Comparison of ENCODE assay signal across 22 cellular contexts in the genomic region with DNA sequence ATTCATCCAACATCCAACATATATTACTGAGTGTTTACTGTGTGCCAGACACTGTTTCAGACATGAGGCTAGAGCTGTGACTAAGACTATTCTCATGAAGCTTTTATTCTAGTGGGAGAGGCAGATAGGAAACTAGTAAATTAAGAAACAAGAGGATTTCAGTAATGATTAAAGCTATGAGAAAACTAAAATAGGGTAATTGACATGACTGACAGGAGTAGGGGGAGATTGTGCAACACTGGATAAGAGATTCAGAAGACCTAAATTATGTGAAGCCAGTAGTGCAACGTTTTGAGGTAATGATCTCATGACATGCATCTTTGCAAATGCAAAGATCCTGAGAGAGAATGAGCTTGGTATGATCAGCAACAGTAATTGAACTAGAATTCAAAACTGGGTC.
"Had no signal": no experiment of that assay in that cellular context is flagged by ENCODE, and none has a peak within 500 bp of the region (broad histone marks: within the 10 kb centered on the region; RNA-seq: fewer than 3 reads in every experiment).

No MANE protein-coding gene starts in this region.

- H3K9ac ChIP-seq: neural progenitor cell, parathyroid adenoma had no signal

- H3K4me2 ChIP-seq: neural progenitor cell had no signal

- H3K27ac ChIP-seq: left ventricle myocardium inferior, neural progenitor cell, neutrophil, parathyroid adenoma, psoas muscle, right atrium auricular region, skin epidermis, tibial nerve, uterus had no signal

- H3K79me2 ChIP-seq: parathyroid adenoma had no signal

- ATAC-seq: natural killer cell, psoas muscle, sciatic nerve had no signal

- H3K4me1 ChIP-seq: neural progenitor cell, psoas muscle, right atrium auricular region, uterus had no signal

- H3K36me3 ChIP-seq: left ventricle myocardium inferior, neural progenitor cell, neutrophil, right atrium auricular region, tibial nerve, uterus had no signal

- H3K27me3 ChIP-seq: neural progenitor cell, neutrophil, right atrium auricular region, tibial nerve, uterus had no signal

- H3K4me3 ChIP-seq: left ventricle myocardium inferior, lung, neural progenitor cell, psoas muscle, right atrium auricular region, skin epidermis, tibial nerve, uterus had no signal

- DNase-seq: islet precursor cell; left ventricle myocardium inferior; mesendoderm; naive B cell; natural killer cell; nephron progenitor cell; occipital lobe; psoas muscle; stimulated activated CD4-positive, alpha-beta T cell treated with anti-CD3 and anti-CD28 coated beads, Interleukin-12 subunit alpha, Interleukin-12 subunit beta, amount 100 ng/mL, for 4 hours; stimulated activated CD4-positive, alpha-beta T cell treated with anti-CD3 and anti-CD28 coated beads, Interleukin-15, amount 100 ng/mL, for 24 hours; stimulated activated CD4-positive, alpha-beta T cell treated with anti-CD3 and anti-CD28 coated beads, Interleukin-2, amount 100 ng/mL, for 24 hours; stimulated activated CD4-positive, alpha-beta T cell treated with anti-CD3 and anti-CD28 coated beads, Interleukin-4, amount 100 ng/mL, for 1 hour; stimulated activated naive CD4-positive, alpha-beta T cell; uterus had no signal

- H3K9me3 ChIP-seq: left ventricle myocardium inferior, neutrophil, psoas muscle, right atrium auricular region, tibial nerve, uterus had no signal

- H2AFZ ChIP-seq: neural progenitor cell, parathyroid adenoma had no signal
